In genomic region chr6:129748901-129749748, GRCh38 we compare ENCODE assay signal across 1 cellular context.
TF ChIP-seq lines count a peak whose summit lies in the region.

No MANE protein-coding gene starts in this region.

TF ChIP-seq in H1, 55 proteins besides CTCF, POLR2A, EP300 and RAD21 (continued from another document):
- TF ChIP-seq USF2 (IDR thresholded peaks at IDR 0.05; ENCODE audit: low read length): no peak
- TF ChIP-seq CHD2 (IDR thresholded peaks at IDR 0.05; ENCODE audit: low read length): no peak
- no peak for TF ChIP-seq TBP (IDR thresholded peaks at IDR 0.05; ENCODE audit: low read depth, low read length)
- TF ChIP-seq FOSL1 (IDR thresholded peaks at IDR 0.05; ENCODE audit: insufficient read depth, low read depth, low read length): no peak
- no peak for TF ChIP-seq RFX5 (IDR thresholded peaks at IDR 0.05; ENCODE audit: borderline replicate concordance, low read depth, low read length)
- TF ChIP-seq ASH2L (IDR thresholded peaks at IDR 0.05; ENCODE audit: low read length): no peak
